28 cellular contexts compared by ENCODE assay signal in genomic region chr2:235621736-235622135, GRCh38.
A peak's percentile ranks its signal among the peaks of the same experiment; 100 is the strongest.
DNase-seq lines count a peak whose midpoint lies in the region; ATAC-seq and TF ChIP-seq lines count a peak whose summit lies in the region.
"Had no signal": no experiment of that assay in that cellular context is flagged by ENCODE, and none has a peak within 500 bp of the region (broad histone marks: within the 10 kb centered on the region; RNA-seq: fewer than 3 reads in every experiment).

No MANE protein-coding gene starts in this region.

- peaks cover 7% of the 10 kb centered on the region for H3K36me3 Mint-ChIP-seq in type B pancreatic cell
- H3K36me3 Mint-ChIP-seq: CD4-positive, alpha-beta memory T cell had no signal

- peaks cover 8% of the 10 kb centered on the region for H3K9me3 Mint-ChIP-seq in type B pancreatic cell

- H3K27me3 Mint-ChIP-seq in type B pancreatic cell: no peaks in the 10 kb centered on the region

- H3K36me3 ChIP-seq in BE2C (no peaks in the 10 kb centered on the region), esophagus muscularis mucosa (no peaks in the 10 kb centered on the region)
- H3K36me3 ChIP-seq: BLaER1 treated with 17β-estradiol and CSF1 and Interleukin-3, amounts not matched to agents 10 nM and 100 nM had no signal

- WGBS in esophagus muscularis mucosa: 86% methylated on average over 7 of the region's 7 CpGs

- TF ChIP-seq EP300 in esophagus muscularis mucosa (IDR thresholded peaks at IDR 0.05): no peak

- H3K27me3 ChIP-seq in BE2C (no peaks in the 10 kb centered on the region), esophagus muscularis mucosa (no peaks in the 10 kb centered on the region)
- H3K27me3 ChIP-seq: BLaER1 treated with 17β-estradiol and CSF1 and Interleukin-3, amounts not matched to agents 10 nM and 100 nM had no signal

- peak overlapping the region; percentile 71 for H3K27ac ChIP-seq in caudate nucleus (ENCODE audit: low read depth, low read length)
- peak overlapping the region; percentile 78 for H3K27ac ChIP-seq in substantia nigra (ENCODE audit: low read depth, low read length, poor library complexity, severe bottlenecking)
- H3K27ac ChIP-seq in esophagus muscularis mucosa (replicated peaks in 1 of 4): no peak overlapping the region
- H3K27ac ChIP-seq: BLaER1 treated with 17β-estradiol and CSF1 and Interleukin-3, amounts not matched to agents 10 nM and 100 nM; RWPE1 had no signal

- DNase-seq in BE2C (peak; percentile 58), caudate nucleus (lab: John Stamatoyannopoulos, UW) (peak in 8 of 61 donors; percentile 22 to 54 (median 34)), hepatic stellate cell (ENCODE audit: low spot score) (peak; percentile 36), substantia nigra (lab: John Stamatoyannopoulos, UW) (peak in 11 of 49 donors; percentile 21 to 53 (median 37)), esophagus muscularis mucosa (ENCODE audit: extremely low spot score) (no peak), NCI-H2196 treated with DMSO at 0.1 percent for 48 hours (lab: John Stamatoyannopoulos, UW; ENCODE audit: unreplicated experiment) (no peak), type B pancreatic cell (ENCODE audit: extremely low spot score, unreplicated experiment) (no peak)
- DNase-seq: 8988T; ACHN; Caco-2; CD4-positive, alpha-beta memory T cell; DMS79; EL; GDM1; H7; Karpas-422; NCI-H1092; NCI-H1417 treated with DMSO at 0.1 percent for 48 hours; NCI-H1694 treated with DMSO at 0.1 percent for 48 hours; NCI-H2081; NCI-H226; NCI-H510A; NCI-H69; SHP77 treated with DMSO at 0.1 percent for 48 hours had no signal

- peaks cover 16% of the 10 kb centered on the region for H3K4me1 Mint-ChIP-seq in type B pancreatic cell (ENCODE audit: unreplicated experiment)
- H3K4me1 Mint-ChIP-seq: CD4-positive, alpha-beta memory T cell had no signal

- no peak overlapping the region for H3K4me3 Mint-ChIP-seq in type B pancreatic cell
- H3K4me3 Mint-ChIP-seq: CD4-positive, alpha-beta memory T cell had no signal

- H3K4me1 ChIP-seq in BE2C (peaks cover 5% of the 10 kb centered on the region; the same call in 1 of the 2 replicates), esophagus muscularis mucosa (peaks cover 4 to 30% (median 13%) of the 10 kb centered on the region in 4 donors)
- H3K4me1 ChIP-seq: Caco-2 had no signal

- no peak for TF ChIP-seq CTCF in BE2C (IDR thresholded peaks at IDR 0.05; ENCODE audit: low read depth, low read length)
- no peak for TF ChIP-seq CTCF in esophagus muscularis mucosa (IDR thresholded peaks at IDR 0.05)
- TF ChIP-seq CTCF in type B pancreatic cell (conservative IDR thresholded peaks at IDR 0.05): no peak

- ATAC-seq in GM18868 (IDR thresholded peaks at IDR 0.05; ENCODE audit: unreplicated experiment): no peak
- ATAC-seq: GM12878 had no signal

- no peak overlapping the region for H3K27ac Mint-ChIP-seq in type B pancreatic cell
- H3K27ac Mint-ChIP-seq: CD4-positive, alpha-beta memory T cell had no signal

- intact Hi-C loops in esophagus muscularis mucosa (cut with DNase I): no loop called here

- H3K9me3 ChIP-seq in BE2C: no peaks in the 10 kb centered on the region
- no peaks in the 10 kb centered on the region for H3K9me3 ChIP-seq in esophagus muscularis mucosa
- H3K9me3 ChIP-seq: Caco-2 had no signal

- no peak overlapping the region for H3K4me3 ChIP-seq in BE2C (ENCODE audit: low read depth, low read length)
- H3K4me3 ChIP-seq in esophagus muscularis mucosa: no peak overlapping the region
- H3K4me3 ChIP-seq: BLaER1 treated with 17β-estradiol and CSF1 and Interleukin-3, amounts not matched to agents 10 nM and 100 nM; GM12878 had no signal

- TF ChIP-seq POLR2A in esophagus muscularis mucosa (IDR thresholded peaks at IDR 0.05; ENCODE audit: low read depth): no peak

Comparison
In these comparisons a context has a peak if more than half of its experiments do, and no peak if none do; other contexts are left out.
1. DNase-seq: peak in BE2C (single experiment) and hepatic stellate cell (single experiment); none in esophagus muscularis mucosa (single experiment), NCI-H2196 treated with DMSO at 0.1 percent for 48 hours (single experiment) and type B pancreatic cell (single experiment).
2. H3K27ac ChIP-seq: peak in caudate nucleus (single experiment) and substantia nigra (single experiment); none in esophagus muscularis mucosa (0 of 4).